9 cellular contexts compared by ENCODE assay signal in genomic region chr1:9280015-9280860, GRCh38. TPM values are rescaled to one million over a fixed set of nuclear protein-coding genes. Genes with fewer than 3 reads are reported as not detected.
A peak's percentile ranks its signal among the peaks of the same experiment; 100 is the strongest.
DNase-seq lines count a peak whose midpoint lies in the region; ATAC-seq and TF ChIP-seq lines count a peak whose summit lies in the region.
"Had no signal": no experiment of that assay in that cellular context is flagged by ENCODE, and none has a peak within 500 bp of the region (broad histone marks: within the 10 kb centered on the region; RNA-seq: fewer than 3 reads in every experiment).

No MANE protein-coding gene starts in this region.

- H3K27me3 ChIP-seq in left ventricle myocardium inferior (ENCODE audit: low read depth) (peaks cover 18% of the 10 kb centered on the region), duodenal mucosa (ENCODE audit: control insufficient read depth in 1 of 2, insufficient read depth in 2 of 2, low read length in 2 of 2) (no peaks in the 10 kb centered on the region), neuronal stem cell (ENCODE audit: control insufficient read depth in 3 of 3, insufficient read depth in 3 of 3, low read depth in 1 of 3, low read length in 3 of 3) (peaks cover 0 to 31% (median 0%) of the 10 kb centered on the region in 3 experiments)
- H3K27me3 ChIP-seq: ascending aorta had no signal

- H3K4me2 ChIP-seq in neuronal stem cell (ENCODE audit: insufficient read depth, low read length, poor library complexity, severe bottlenecking), result no peak overlapping the region

- no peak overlapping the region for H2BK15ac ChIP-seq in neuronal stem cell (ENCODE audit: low read length)

- no CpG with 5 or more reads among the region's 36 CpGs for WGBS in neuronal stem cell (ENCODE audit: extremely low coverage in 2 of 2, insufficient read length in 2 of 2, insufficient replicate concordance in 1 of 2), 2 donors

- H3K4me3 ChIP-seq in left ventricle myocardium inferior (no peak overlapping the region), duodenal mucosa (ENCODE audit: low read depth in 1 of 2, low read length in 2 of 2) (no peak overlapping the region), neuronal stem cell (ENCODE audit: low read length in 2 of 2) (no peak overlapping the region)
- H3K4me3 ChIP-seq: ascending aorta had no signal

- no peak overlapping the region for H2BK120ac ChIP-seq in neuronal stem cell (ENCODE audit: low read depth, low read length)

- H2BK12ac ChIP-seq in neuronal stem cell (ENCODE audit: low read length), result no peak overlapping the region

- no peak overlapping the region for H3K14ac ChIP-seq in neuronal stem cell (ENCODE audit: low read length)

- H3K27ac ChIP-seq in left ventricle myocardium inferior (replicated peaks), result no peak overlapping the region
- peak overlapping the region; percentile 15 for H3K27ac ChIP-seq in duodenal mucosa (ENCODE audit: low read depth, low read length)
- no peak overlapping the region for H3K27ac ChIP-seq in neuronal stem cell (replicated peaks; ENCODE audit: low read length)

- peaks cover 17% of the 10 kb centered on the region for H3K9me3 ChIP-seq in left ventricle myocardium inferior (replicated peaks)
- H3K9me3 ChIP-seq in duodenal mucosa (ENCODE audit: control insufficient read depth in 1 of 2, low read length in 2 of 2), result peaks cover 0 to 7% of the 10 kb centered on the region in 2 donors
- H3K9me3 ChIP-seq in neuronal stem cell (replicated peaks in 1 of 2; ENCODE audit: control insufficient read depth in 2 of 2, insufficient read depth in 1 of 2, low read depth in 1 of 2, low read length in 2 of 2), result peaks cover 0 to 3% of the 10 kb centered on the region in 2 donors

- ATAC-seq in Right ventricle myocardium superior (ENCODE audit: poor library complexity), result peak; percentile 58
- ATAC-seq in activated CD4-positive, CD25-positive, alpha-beta regulatory T cell treated with anti-CD3 and anti-CD28 coated beads, Interleukin-2, amount 50 U/mL, for 24 hours, result peak; percentile 87 to 89
- no peak for ATAC-seq in HG03045 (IDR thresholded peaks at IDR 0.05; ENCODE audit: unreplicated experiment)

- H2BK5ac ChIP-seq in neuronal stem cell (ENCODE audit: low read length), result no peak overlapping the region

- H3K79me1 ChIP-seq in neuronal stem cell (ENCODE audit: low read depth, low read length), result peaks cover 2% of the 10 kb centered on the region

- no peak overlapping the region for H3K4ac ChIP-seq in neuronal stem cell (ENCODE audit: low read length)

- H3K18ac ChIP-seq in neuronal stem cell (ENCODE audit: low read length), result peak overlapping the region; percentile 77

- H4K91ac ChIP-seq in neuronal stem cell (ENCODE audit: low read depth, low read length, poor library complexity), result no peak overlapping the region

- intact Hi-C loops in Right ventricle myocardium superior (cut with DNase I), result no loop called here
- intact Hi-C loops in left ventricle myocardium inferior (cut with micrococcal nuclease), result no loop called here

- no peaks in the 10 kb centered on the region for H3K36me3 ChIP-seq in left ventricle myocardium inferior
- H3K36me3 ChIP-seq in duodenal mucosa (ENCODE audit: control insufficient read depth in 1 of 2, insufficient read depth in 2 of 2, low read length in 2 of 2), result no peaks in the 10 kb centered on the region
- no peaks in the 10 kb centered on the region for H3K36me3 ChIP-seq in neuronal stem cell (replicated peaks in 1 of 2; ENCODE audit: control insufficient read depth in 2 of 2, insufficient read depth in 2 of 2, low read length in 2 of 2)
- H3K36me3 ChIP-seq: ascending aorta had no signal

- DNase-seq in Right ventricle myocardium superior (peak; percentile 70), left ventricle myocardium inferior (no peak), neuronal stem cell (ENCODE audit: low spot score) (no peak), NCI-H2107 treated with DMSO at 0.1 percent for 48 hours (lab: John Stamatoyannopoulos, UW; ENCODE audit: unreplicated experiment) (no peak), putamen (ENCODE audit: low spot score) (no peak)

- H2AK5ac ChIP-seq in neuronal stem cell (ENCODE audit: low read depth, low read length), result no peak overlapping the region

- TF ChIP-seq CTCF in left ventricle myocardium inferior (IDR thresholded peaks at IDR 0.05; ENCODE audit: borderline replicate concordance), result no peak

- peak overlapping the region; percentile 18 for H2AFZ ChIP-seq in neuronal stem cell (ENCODE audit: low read length)

- H3K4me1 ChIP-seq in left ventricle myocardium inferior, result peaks cover 12% of the 10 kb centered on the region
- peaks cover 37 to 38% of the 10 kb centered on the region in 2 donors for H3K4me1 ChIP-seq in duodenal mucosa (ENCODE audit: control insufficient read depth in 1 of 2, insufficient read depth in 2 of 2, low read length in 2 of 2)
- peaks cover 6 to 18% of the 10 kb centered on the region in 2 donors for H3K4me1 ChIP-seq in neuronal stem cell (ENCODE audit: control insufficient read depth in 2 of 2, insufficient read depth in 1 of 2, low read depth in 1 of 2, low read length in 2 of 2)

- peak overlapping the region in 1 of 2 donors; percentile 44 for H3K9ac ChIP-seq in duodenal mucosa (ENCODE audit: low read depth in 1 of 2, low read length in 2 of 2)
- peak overlapping the region; percentile 73 for H3K9ac ChIP-seq in neuronal stem cell (ENCODE audit: low read depth, low read length, poor library complexity)

- no peak overlapping the region for H4K8ac ChIP-seq in neuronal stem cell (ENCODE audit: low read depth, low read length)

- H3K23ac ChIP-seq in neuronal stem cell (ENCODE audit: low read depth, low read length, poor library complexity), result peak overlapping the region; percentile 8

RNA-seq across cellular contexts. Expression of gene SPSB1, which starts 12.5 kb away (rescaled TPM):
- 13.0 TPM for total RNA-seq in Right ventricle myocardium superior
- 17.6 TPM for total RNA-seq in left ventricle myocardium inferior
- polyA plus RNA-seq in neuronal stem cell (2013, experiment 1 of 2), result 5.2 TPM
- 5.1 TPM for polyA plus RNA-seq in neuronal stem cell (2013, experiment 2 of 2)

RNA-seq across cellular contexts. Expression of gene H6PD, which starts 45.7 kb away (rescaled TPM):
- total RNA-seq in Right ventricle myocardium superior (20.9 TPM), left ventricle myocardium inferior (21.9 TPM)
- 14.1 TPM for polyA plus RNA-seq in neuronal stem cell (2013, experiment 1 of 2)
- polyA plus RNA-seq in neuronal stem cell (2013, experiment 2 of 2), result 15.0 TPM
